8 cellular contexts compared by ENCODE assay signal in the genomic region with DNA sequence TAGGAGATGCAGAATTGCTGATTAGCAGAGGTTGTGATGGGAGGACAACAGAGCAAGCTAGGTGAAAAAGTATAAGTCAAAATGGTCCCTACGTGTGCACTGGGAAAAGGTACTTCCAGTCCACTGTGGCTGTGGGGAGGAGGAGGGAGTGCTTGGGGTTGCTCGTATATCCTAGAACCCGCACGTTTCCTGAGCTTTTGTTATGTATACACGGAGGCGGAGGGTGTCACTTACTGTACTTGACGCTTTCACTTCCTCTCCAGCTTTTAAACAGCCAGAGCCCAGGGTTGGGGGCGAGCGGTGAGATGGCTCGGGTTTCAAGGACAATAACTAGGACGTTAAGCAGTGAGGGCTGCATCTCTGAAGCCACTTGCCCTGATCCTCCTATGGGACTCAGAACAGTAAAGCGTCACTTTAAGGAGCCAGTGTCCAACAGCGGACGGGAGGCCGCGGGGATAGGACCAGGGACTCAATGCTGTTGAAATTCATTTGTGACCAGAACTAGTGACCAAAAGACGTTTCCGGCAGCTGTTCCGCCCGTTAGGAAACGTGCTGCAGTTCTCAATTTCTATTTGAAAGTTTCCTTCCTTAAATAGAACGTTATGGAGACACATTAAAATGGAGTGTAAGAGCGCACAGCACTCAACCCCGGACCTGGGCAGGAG. TPM values are rescaled to one million over a fixed set of nuclear protein-coding genes. Genes with fewer than 3 reads are reported as not detected.
A peak's percentile ranks its signal among the peaks of the same experiment; 100 is the strongest.
DNase-seq lines count a peak whose midpoint lies in the region; ATAC-seq, FAIRE-seq and TF ChIP-seq lines count a peak whose summit lies in the region.

No MANE protein-coding gene starts in this region.

- no peak overlapping the region for H3K27ac Mint-ChIP-seq in naive B cell

- DNase-seq in A549 (ENCODE audit: low read depth in 1 of 2, low spot score in 1 of 2) (peak; percentile 23 to 42), NCI-H2171 treated with DMSO at 0.1 percent for 48 hours (lab: John Stamatoyannopoulos, UW) (peak; percentile 75), fibroblast of pulmonary artery (ENCODE audit: low read depth) (peak; percentile 57), naive B cell (peak; percentile 24), NCI-H1694 treated with DMSO at 0.1 percent for 48 hours (lab: John Stamatoyannopoulos, UW) (no peak)
- DNase-seq in activated CD4-positive, alpha-beta T cell treated with anti-CD3 and anti-CD28 coated beads, Interleukin-2, amount 50 U/mL, for 48 hours = peak; percentile 19 to 36

- TF ChIP-seq EP300 in A549 (IDR thresholded peaks at IDR 0.05) = no peak

- H3K27ac ChIP-seq in A549 = peak overlapping the region; percentile 43 to 63; a peak in 5 of 6 replicates

- under 1% methylated on average over 24 of the region's 24 CpGs for WGBS in A549 (ENCODE audit: missing lambda C conversion rate)

- POLR2A ChIA-PET in A549 (lab: Yijun Ruan, JAX) = interaction anchor here (1.3 to 2.0 kb wide), 2 partner anchors 9 kb away, joined by 7 to 10 read pairs; no protein-coding TSS in a partner anchor

- no peak for TF ChIP-seq POLR2A in A549 (IDR thresholded peaks at IDR 0.05; ENCODE audit: low read length)

- H3K4me3 Mint-ChIP-seq in naive B cell = no peak overlapping the region

- peak; percentile 67 to 68 for ATAC-seq in A549
- peak; percentile 65 for ATAC-seq in GM18508 (IDR thresholded peaks at IDR 0.05; ENCODE audit: insufficient read depth, unreplicated experiment)
- peak; percentile 54 for ATAC-seq in HG03095 (IDR thresholded peaks at IDR 0.05; ENCODE audit: unreplicated experiment)
- ATAC-seq in naive B cell (ENCODE audit: low read depth in 2 of 2) = peak; percentile 76 to 78

- TF ChIP-seq CTCF in A549 (IDR thresholded peaks at IDR 0.05) (no peak), fibroblast of pulmonary artery (IDR thresholded peaks at IDR 0.05; ENCODE audit: low read length, missing control alignments) (no peak)

- no peaks in the 10 kb centered on the region for H3K4me1 Mint-ChIP-seq in naive B cell

- no peaks in the 10 kb centered on the region for H3K36me3 Mint-ChIP-seq in naive B cell

- H3K27me3 Mint-ChIP-seq in naive B cell = peaks cover 0 to 12% (median 8%) of the 10 kb centered on the region in 3 donors

- H3K9me3 Mint-ChIP-seq in naive B cell = peaks cover 0 to 2% (median 0%) of the 10 kb centered on the region in 7 donors

- no peaks in the 10 kb centered on the region for H3K9me3 ChIP-seq in A549

- TF ChIP-seq RAD21 in A549 (conservative IDR thresholded peaks at IDR 0.05 in 1 of 2, IDR thresholded peaks at IDR 0.05 in 1 of 2) = no peak

- no peaks in the 10 kb centered on the region for H3K4me1 ChIP-seq in A549

- H3K4me3 ChIP-seq in A549 (peak overlapping the region; percentile 61), fibroblast of pulmonary artery (replicated peaks; ENCODE audit: low read depth, low read length) (peak overlapping the region; percentile 88)

- CTCF ChIA-PET in A549 (lab: Yijun Ruan, JAX) = interaction anchor here (0.6 to 1.7 kb wide), 7 partner anchors 9 to 533 kb away, joined by 3 to 9 read pairs (median 3); no protein-coding TSS in a partner anchor

- FAIRE-seq in A549 (lab: Jason Lieb, UNC) = no peak

- peak overlapping the region; percentile 92 for H3K4me2 ChIP-seq in A549

TF ChIP-seq in A549, 52 proteins besides CTCF, POLR2A, EP300 and RAD21:
- TF ChIP-seq PHF8 (IDR thresholded peaks at IDR 0.05; ENCODE audit: borderline replicate concordance, low read depth) (no peak), ATOH8 (CRISPR knock-in tag; IDR thresholded peaks at IDR 0.05; ENCODE audit: low read depth) (no peak), KDM5A (IDR thresholded peaks at IDR 0.05) (no peak), BHLHE40 (IDR thresholded peaks at IDR 0.05; ENCODE audit: low read depth, low read length) (no peak), CBX8 (IDR thresholded peaks at IDR 0.05) (no peak), JUNB (IDR thresholded peaks at IDR 0.05) (no peak), NFE2L2 (conservative IDR thresholded peaks at IDR 0.05; ENCODE audit: low read length) (no peak), KDM1A (IDR thresholded peaks at IDR 0.05; ENCODE audit: low read depth) (no peak), EHMT2 (IDR thresholded peaks at IDR 0.05; ENCODE audit: low read depth) (no peak), TFCP2L1 (CRISPR knock-in tag; IDR thresholded peaks at IDR 0.05) (no peak), POLR2AphosphoS2 (conservative IDR thresholded peaks at IDR 0.05; ENCODE audit: low read length) (no peak), JUN (IDR thresholded peaks at IDR 0.05) (no peak), ESRRA (IDR thresholded peaks at IDR 0.05; ENCODE audit: borderline replicate concordance, low read length) (no peak), HDAC2 (IDR thresholded peaks at IDR 0.05) (no peak)
- TF ChIP-seq, protein P1, sequence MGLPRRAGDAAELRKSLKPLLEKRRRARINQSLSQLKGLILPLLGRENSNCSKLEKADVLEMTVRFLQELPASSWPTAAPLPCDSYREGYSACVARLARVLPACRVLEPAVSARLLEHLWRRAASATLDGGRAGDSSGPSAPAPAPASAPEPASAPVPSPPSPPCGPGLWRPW (IDR thresholded peaks at IDR 0.05) = no peak

RNA-seq across cellular contexts. Expression of gene ETV1, which starts 1.0 kb away (rescaled TPM):
- polyA plus RNA-seq in A549 (2011; rRNA removed) (5.5 and 6.2 TPM in 2 replicates), A549 (2017; fragmentation: RNase III; extraction: RNeasy Plus Mini Kit Qiagen cat#74134 plus additional on column Dnase treatment) (0.73 to 1.3 TPM (median 1.3 TPM) in 3 replicates), naive B cell (ENCODE audit: low read depth in 6 of 6) (not detected)
- polyA plus RNA-seq in A549 (2012; cell fraction: cytosol; rRNA removed) = 2.4 and 3.2 TPM in 2 replicates
- 1.8 and 2.6 TPM in 2 replicates for polyA plus RNA-seq in A549 (2012; cell fraction: nucleus; rRNA removed)
- 6.6 TPM in 2 replicates for polyA minus RNA-seq in A549 (2011; rRNA and poly(A)+ RNA removed)
